In the genomic region with DNA sequence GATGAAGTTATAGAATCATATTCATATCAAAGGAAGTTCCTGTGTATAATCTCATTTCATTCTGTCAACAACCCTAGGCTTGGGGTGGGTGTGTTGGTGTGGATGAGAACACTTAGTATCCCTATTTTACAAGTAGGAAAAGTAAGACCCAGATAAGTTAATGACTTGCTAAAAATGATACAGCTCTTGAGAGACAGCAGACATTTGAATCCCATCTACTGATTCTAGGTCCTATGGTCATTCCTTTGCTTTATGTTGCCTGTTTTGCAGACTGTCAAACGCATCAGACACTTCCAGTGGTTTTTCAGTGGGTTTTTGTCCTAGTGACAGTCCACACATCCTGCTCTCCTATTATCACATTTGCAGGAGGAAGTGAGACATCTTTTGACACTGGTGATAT, we compare ENCODE assay signal across 10 cellular contexts.
A peak's percentile ranks its signal among the peaks of the same experiment; 100 is the strongest.
DNase-seq lines count a peak whose midpoint lies in the region; ATAC-seq, FAIRE-seq and TF ChIP-seq lines count a peak whose summit lies in the region.
"Had no signal": no experiment of that assay in that cellular context is flagged by ENCODE, and none has a peak within 500 bp of the region (broad histone marks: within the 10 kb centered on the region; RNA-seq: fewer than 3 reads in every experiment).

No MANE protein-coding gene starts in this region.

- no peak for TF ChIP-seq EP300 in sigmoid colon (IDR thresholded peaks at IDR 0.05)

- intact Hi-C loops in sigmoid colon (cut with DNase I), result no loop called here

- 18 to 55% methylated on average over 1 of the region's 1 CpG for WGBS in sigmoid colon, 2 donors

- H3K4me1 ChIP-seq in SJSA1 (replicated peaks) (peaks cover 29% of the 10 kb centered on the region), sigmoid colon (peaks cover 0 to 70% (median 63%) of the 10 kb centered on the region in 4 donors)

- DNase-seq in GM12892 (ENCODE audit: insufficient read length) (no peak), SJSA1 (ENCODE audit: low read depth in 1 of 2, low spot score in 2 of 2) (no peak), foreskin fibroblast (no peak), sigmoid colon (no peak), T-helper 2 cell (no peak)
- DNase-seq: activated CD4-positive, alpha-beta memory T cell treated with anti-CD3 and anti-CD28 coated beads for 36 hours; DMS 273 treated with DMSO at 0.1 percent for 48 hours had no signal

- peak; percentile 27 for FAIRE-seq in GM12892 (lab: Jason Lieb, UNC)

- peaks cover 12% of the 10 kb centered on the region for H3K36me3 ChIP-seq in SJSA1
- H3K36me3 ChIP-seq in sigmoid colon, result no peaks in the 10 kb centered on the region

- ATAC-seq in HG03460 (IDR thresholded peaks at IDR 0.05; ENCODE audit: unreplicated experiment), result no peak
- no peak for ATAC-seq in HG02981 (IDR thresholded peaks at IDR 0.05; ENCODE audit: unreplicated experiment)
- ATAC-seq in HG02610 (IDR thresholded peaks at IDR 0.05; ENCODE audit: unreplicated experiment), result no peak

- TF ChIP-seq CTCF in foreskin fibroblast (IDR thresholded peaks at IDR 0.05; ENCODE audit: low read depth, low read length) (no peak), sigmoid colon (IDR thresholded peaks at IDR 0.05) (no peak)

- H3K4me3 ChIP-seq in SJSA1, result peak overlapping the region; percentile 35; the same call in 1 of the 2 replicates
- H3K4me3 ChIP-seq in foreskin fibroblast (ENCODE audit: low read depth in 1 of 2, low read length in 2 of 2), result peak overlapping the region; percentile 47 to 60
- H3K4me3 ChIP-seq in sigmoid colon, result no peak overlapping the region

- H3K27ac ChIP-seq in SJSA1 (peak overlapping the region; percentile 51), sigmoid colon (peak overlapping the region; percentile 50 to 81 (median 68))

- TF ChIP-seq POLR2A in GM12892 (IDR thresholded peaks at IDR 0.05; ENCODE audit: low read depth, low read length) (no peak), sigmoid colon (IDR thresholded peaks at IDR 0.05) (no peak)

- H3K9me3 ChIP-seq in SJSA1 (replicated peaks) (no peaks in the 10 kb centered on the region), sigmoid colon (peaks cover 0 to 2% (median 0%) of the 10 kb centered on the region in 4 donors)

- H3K27me3 ChIP-seq in SJSA1 (replicated peaks) (no peaks in the 10 kb centered on the region), sigmoid colon (no peaks in the 10 kb centered on the region)

Comparison
In these comparisons a context has a peak if more than half of its experiments do, and no peak if none do; other contexts are left out.
1. H3K4me3 ChIP-seq: peak in SJSA1 (single experiment) and foreskin fibroblast (2 of 2); none in sigmoid colon (0 of 4).